In genomic region chr3:132657869-132658747, GRCh38 we compare ENCODE assay signal across 10 cellular contexts. TPM values are rescaled to one million over a fixed set of nuclear protein-coding genes. Genes with fewer than 3 reads are reported as not detected.
A peak's percentile ranks its signal among the peaks of the same experiment; 100 is the strongest.
DNase-seq lines count a peak whose midpoint lies in the region; ATAC-seq, FAIRE-seq and TF ChIP-seq lines count a peak whose summit lies in the region.
"Had no signal": no experiment of that assay in that cellular context is flagged by ENCODE, and none has a peak within 500 bp of the region (broad histone marks: within the 10 kb centered on the region; RNA-seq: fewer than 3 reads in every experiment).

No MANE protein-coding gene starts in this region.

- H3K9me3 ChIP-seq in HUES48 (ENCODE audit: control insufficient read depth, insufficient read depth, low read length), result no peaks in the 10 kb centered on the region
- H3K9me3 ChIP-seq in K562 (replicated peaks; ENCODE audit: control insufficient read depth, insufficient read depth, low read depth, low read length), result no peaks in the 10 kb centered on the region

- no peaks in the 10 kb centered on the region for H3K9me3 Mint-ChIP-seq in naive thymus-derived CD8-positive, alpha-beta T cell

- H3K4me1 ChIP-seq in HUES48 (ENCODE audit: control insufficient read depth, insufficient read depth, low read length), result peaks cover 9% of the 10 kb centered on the region
- peaks cover 0 to 9% of the 10 kb centered on the region in 2 experiments; a peak in 4 of 5 replicates for H3K4me1 ChIP-seq in K562 (replicated peaks in 1 of 2; ENCODE audit: control insufficient read depth in 2 of 2, insufficient read depth in 2 of 2, low read length in 2 of 2)

- peak overlapping the region; percentile 42 to 98 (median 96) for H3K4me3 Mint-ChIP-seq in naive thymus-derived CD8-positive, alpha-beta T cell

- no peak for TF ChIP-seq RAD21 in K562 (CRISPR knock-in tag; conservative IDR thresholded peaks at IDR 0.05 in 1 of 2, IDR thresholded peaks at IDR 0.05 in 1 of 2)

- H4K20me1 ChIP-seq in K562 (replicated peaks; ENCODE audit: control insufficient read depth, insufficient read depth, low read length), result no peaks in the 10 kb centered on the region

- H3K27ac ChIP-seq in HUES48 (ENCODE audit: low read depth, low read length), result no peak overlapping the region
- no peak overlapping the region for H3K27ac ChIP-seq in K562 (ENCODE audit: extremely low read depth, low read depth, low read length)

- WGBS in K562 (ENCODE audit: insufficient coverage, low coverage, missing lambda C conversion rate), result 26% methylated on average over 7 of the region's 8 CpGs

- H3K4me3 ChIP-seq in BJ (ENCODE audit: low read depth, low read length), result peak overlapping the region; percentile 64
- peak overlapping the region; percentile 88; the same call in 1 of the 2 replicates for H3K4me3 ChIP-seq in HUES48 (ENCODE audit: low read depth, low read length)
- no peak overlapping the region for H3K4me3 ChIP-seq in K562
- H3K4me3 ChIP-seq: lung had no signal

- CTCF ChIA-PET in BJ (lab: Yijun Ruan, JAX), result interaction anchor here (0.6 to 3.3 kb wide), 12 partner anchors 8 to 131 kb away, joined by 3 to 14 read pairs (median 3); no protein-coding TSS in a partner anchor
- CTCF ChIA-PET in K562 (lab: Yijun Ruan, JAX; ENCODE audit: low intra/inter-chr PET ratio), result interaction anchor here (0.5 kb wide), 1 partner anchor 271 kb away, joined by 9 read pairs; no protein-coding TSS in a partner anchor

- BruUV-seq in K562 (replicated peaks; lab: Mats Ljungman, UMichigan), result no TSS peak

- H3K4me1 Mint-ChIP-seq in naive thymus-derived CD8-positive, alpha-beta T cell, result peaks cover 27 to 59% (median 50%) of the 10 kb centered on the region in 4 donors

- DNase-seq in BJ (ENCODE audit: low read depth), result no peak
- no peak for DNase-seq in K562 (ENCODE audit: extremely low read depth in 1 of 4, low spot score in 3 of 4)
- DNase-seq in naive thymus-derived CD8-positive, alpha-beta T cell, result no peak
- DNase-seq in cerebellum (ENCODE audit: low spot score), result no peak
- DNase-seq in UCSD-AML1 (lab: John Stamatoyannopoulos, UW; ENCODE audit: unreplicated experiment), result no peak
- DNase-seq: NCI-H2171 had no signal

- H3K4me2 ChIP-seq in K562 (ENCODE audit: insufficient read depth, low read length), result peak overlapping the region; percentile 93; the same call in 1 of the 2 replicates

- H3K27me3 Mint-ChIP-seq in naive thymus-derived CD8-positive, alpha-beta T cell, result no peaks in the 10 kb centered on the region

- TF ChIP-seq CTCF in BJ (IDR thresholded peaks at IDR 0.05; ENCODE audit: insufficient read depth, low read depth, low read length), result no peak
- TF ChIP-seq CTCF in K562 (IDR thresholded peaks at IDR 0.05 in 2 of 3, conservative IDR thresholded peaks at IDR 0.05 in 1 of 3; ENCODE audit: insufficient read depth in 2 of 3, low read depth in 1 of 3, low read length in 3 of 3), result no peak

- POLR2A ChIA-PET in BJ (lab: Charles Lee), result interaction anchor here (1.0 kb wide), 1 partner anchor 10 kb away, joined by 4 read pairs; no protein-coding TSS in a partner anchor
- POLR2A ChIA-PET in K562 (lab: Yijun Ruan, JAX), result interaction anchor here (1.2 kb wide), 1 partner anchor 13 kb away, joined by 3 read pairs; no protein-coding TSS in a partner anchor
- POLR2A ChIA-PET in naive thymus-derived CD8-positive, alpha-beta T cell (lab: Charles Lee), result no interaction called here

- no peaks in the 10 kb centered on the region for H3K36me3 ChIP-seq in BJ (ENCODE audit: control insufficient read depth, insufficient read depth, low read length)
- no peaks in the 10 kb centered on the region for H3K36me3 ChIP-seq in HUES48 (ENCODE audit: control insufficient read depth, insufficient read depth, low read length)
- H3K36me3 ChIP-seq in K562 (ENCODE audit: control insufficient read depth, insufficient read depth, low read length), result no peaks in the 10 kb centered on the region; the same call in 2 of the 3 replicates

- H3K27me3 ChIP-seq in BJ (ENCODE audit: control insufficient read depth, insufficient read depth, low read length) (no peaks in the 10 kb centered on the region), HUES48 (ENCODE audit: control insufficient read depth, insufficient read depth, low read length) (no peaks in the 10 kb centered on the region), K562 (ENCODE audit: control insufficient read depth in 2 of 2, insufficient read depth in 2 of 2, low read length in 2 of 2) (no peaks in the 10 kb centered on the region)

- in situ Hi-C loops in K562 (cut with MboI), result no loop called here

- no peak overlapping the region for H2AFZ ChIP-seq in K562 (ENCODE audit: low read depth, low read length)

- no peaks in the 10 kb centered on the region for H3K9me1 ChIP-seq in K562 (ENCODE audit: control insufficient read depth, insufficient read depth, low read length)

- no peak for FAIRE-seq in K562 (lab: Jason Lieb, UNC)

- H3K27ac Mint-ChIP-seq in naive thymus-derived CD8-positive, alpha-beta T cell, result peak overlapping the region in 5 of 10 donors; percentile 0 to 98 (median 52)

- intact Hi-C loops in K562 (cut with micrococcal nuclease), result loop anchor here (2.0 to 10.0 kb wide), 3 partner anchors 65 to 724 kb away; partner anchors contain the start of gene NPHP3

- TF ChIP-seq POLR2A in K562 (conservative IDR thresholded peaks at IDR 0.05), result no peak

- H3K36me3 Mint-ChIP-seq in naive thymus-derived CD8-positive, alpha-beta T cell, result no peaks in the 10 kb centered on the region

- H3K9ac ChIP-seq in HUES48 (ENCODE audit: low read depth, low read length), result no peak overlapping the region
- H3K9ac ChIP-seq in K562 (ENCODE audit: insufficient read depth in 1 of 2, low read depth in 2 of 2, low read length in 2 of 2), result peak overlapping the region in 1 of 2 experiments; percentile 90; a peak in 1 of 4 replicates

- peaks cover 40% of the 10 kb centered on the region for H3K79me2 ChIP-seq in K562 (ENCODE audit: control insufficient read depth, insufficient read depth, low read length)

- ATAC-seq in K562 (no peak), GM19397 (IDR thresholded peaks at IDR 0.05; ENCODE audit: unreplicated experiment) (no peak), GM21619 (IDR thresholded peaks at IDR 0.05; ENCODE audit: unreplicated experiment) (no peak)
- ATAC-seq in naive thymus-derived CD8-positive, alpha-beta T cell, result no peak

- TF ChIP-seq EP300 in K562 (IDR thresholded peaks at IDR 0.05; ENCODE audit: low read length), result no peak

RNA-seq across cellular contexts. Expression of gene ACAD11, which starts 1.5 kb away (rescaled TPM):
- 19.6 and 25.5 TPM in 2 replicates for polyA plus RNA-seq in BJ (2011; rRNA removed)
- polyA minus RNA-seq in BJ (2011; rRNA and poly(A)+ RNA removed), result 12.1 and 15.0 TPM in 2 replicates
- total RNA-seq in K562 (2011; cell fraction: chromatin; rRNA removed; ENCODE audit: low replicate concordance), result 18.5 and 26.7 TPM in 2 replicates
- total RNA-seq in K562 (2011; cell fraction: nucleolus; rRNA removed), result 9.3 and 9.8 TPM in 2 replicates
- total RNA-seq in K562 (2011; cell fraction: nucleoplasm; rRNA removed), result 11.5 and 14.9 TPM in 2 replicates
- total RNA-seq in K562 (2014; rRNA removed), result 4.0 and 6.0 TPM in 2 replicates
- total RNA-seq in K562 (2014; rRNA removed; fragmentation: Illumina TruSeq; extraction: Trizol), result 3.5 and 4.2 TPM in 2 replicates
- 3.8 and 4.3 TPM in 2 replicates for total RNA-seq in K562 (2015; rRNA removed; fragmentation: Illumina TruSeq; extraction: Trizol)
- total RNA-seq in K562 (2021), result 3.4 and 3.7 TPM in 2 replicates
- 8.4 and 8.7 TPM in 2 replicates for polyA plus RNA-seq in K562 (2011; rRNA removed)
- polyA plus RNA-seq in K562 (2011; cell fraction: cytosol; rRNA removed), result 1.3 and 2.6 TPM in 2 replicates
- polyA plus RNA-seq in K562 (2011; cell fraction: nucleus; rRNA removed), result 17.3 and 20.0 TPM in 2 replicates
- 3.3 and 7.8 TPM in 2 replicates for polyA plus RNA-seq in K562 (2012)
- 3.6 and 5.0 TPM in 2 replicates for polyA plus RNA-seq in K562 (2014; fragmentation: Illumina TruSeq; extraction: Trizol)
- 1 to 10 TPM; 1.3 to 2.1 TPM for polyA plus RNA-seq in K562 (2014; fragmentation: Nextera tagmentation; extraction: Ambion mirVana)
- 6.3 and 7.4 TPM in 2 replicates for polyA plus RNA-seq in K562 (2014; rRNA removed)
- 8.2 and 15.5 TPM in 2 replicates for polyA minus RNA-seq in K562 (2011; rRNA and poly(A)+ RNA removed)
- 1.7 and 2.0 TPM in 2 replicates for polyA minus RNA-seq in K562 (2011; cell fraction: cytosol; rRNA and poly(A)+ RNA removed)
- polyA minus RNA-seq in K562 (2011; cell fraction: nucleus; rRNA and poly(A)+ RNA removed), result 13.1 and 17.4 TPM in 2 replicates
- 10 to 100 TPM; 27.6 to 28.1 TPM for total RNA-seq in naive thymus-derived CD8-positive, alpha-beta T cell
- polyA plus RNA-seq in naive thymus-derived CD8-positive, alpha-beta T cell, result 10 to 100 TPM in 1 of 3 donors, 1 to 10 TPM in 2; 4.6 to 10.3 (median 5.1) TPM
- total RNA-seq in cerebellum, result 25.0 TPM

RNA-seq across cellular contexts. Expression of gene UBA5, which starts 2.0 kb away (rescaled TPM):
- polyA plus RNA-seq in BJ (2011; rRNA removed) (26.2 and 34.3 TPM in 2 replicates), K562 (2011; rRNA removed) (41.4 and 53.9 TPM in 2 replicates), K562 (2014; fragmentation: Illumina TruSeq; extraction: Trizol) (28.0 and 29.4 TPM in 2 replicates), K562 (2014; fragmentation: Nextera tagmentation; extraction: Ambion mirVana) (1 to 10 TPM; 8.1 TPM), K562 (2014; rRNA removed) (60.5 and 78.6 TPM in 2 replicates)
- polyA minus RNA-seq in BJ (2011; rRNA and poly(A)+ RNA removed), result 13.6 and 17.0 TPM in 2 replicates
- 21.8 and 67.7 TPM in 2 replicates for total RNA-seq in K562 (2011; cell fraction: chromatin; rRNA removed; ENCODE audit: low replicate concordance)
- 11.7 and 16.6 TPM in 2 replicates for total RNA-seq in K562 (2011; cell fraction: nucleolus; rRNA removed)
- 29.8 and 40.5 TPM in 2 replicates for total RNA-seq in K562 (2011; cell fraction: nucleoplasm; rRNA removed)
- total RNA-seq in K562 (2014; rRNA removed) (71.1 and 81.2 TPM in 2 replicates), K562 (2014; rRNA removed; fragmentation: Illumina TruSeq; extraction: Trizol) (27.6 and 32.8 TPM in 2 replicates), K562 (2015; rRNA removed; fragmentation: Illumina TruSeq; extraction: Trizol) (28.9 and 29.1 TPM in 2 replicates), K562 (2021) (32.1 and 36.6 TPM in 2 replicates), cerebellum (74.4 TPM)
- 14.2 and 20.0 TPM in 2 replicates for polyA plus RNA-seq in K562 (2011; cell fraction: cytosol; rRNA removed)
- 37.1 and 41.1 TPM in 2 replicates for polyA plus RNA-seq in K562 (2011; cell fraction: nucleus; rRNA removed)
- 36.1 and 37.5 TPM in 2 replicates for polyA plus RNA-seq in K562 (2012)
- 38.3 and 44.4 TPM in 2 replicates for polyA minus RNA-seq in K562 (2011; rRNA and poly(A)+ RNA removed)
- polyA minus RNA-seq in K562 (2011; cell fraction: cytosol; rRNA and poly(A)+ RNA removed), result 35.2 and 35.5 TPM in 2 replicates
- polyA minus RNA-seq in K562 (2011; cell fraction: nucleus; rRNA and poly(A)+ RNA removed), result 60.2 and 81.1 TPM in 2 replicates
- 10 to 100 TPM; 37.7 to 44.0 TPM for total RNA-seq in naive thymus-derived CD8-positive, alpha-beta T cell
- polyA plus RNA-seq in naive thymus-derived CD8-positive, alpha-beta T cell, result 10 to 100 TPM; 29.9 to 42.9 (median 36.7) TPM
